ENCODE assay signal across 18 cellular contexts in the genomic region with DNA sequence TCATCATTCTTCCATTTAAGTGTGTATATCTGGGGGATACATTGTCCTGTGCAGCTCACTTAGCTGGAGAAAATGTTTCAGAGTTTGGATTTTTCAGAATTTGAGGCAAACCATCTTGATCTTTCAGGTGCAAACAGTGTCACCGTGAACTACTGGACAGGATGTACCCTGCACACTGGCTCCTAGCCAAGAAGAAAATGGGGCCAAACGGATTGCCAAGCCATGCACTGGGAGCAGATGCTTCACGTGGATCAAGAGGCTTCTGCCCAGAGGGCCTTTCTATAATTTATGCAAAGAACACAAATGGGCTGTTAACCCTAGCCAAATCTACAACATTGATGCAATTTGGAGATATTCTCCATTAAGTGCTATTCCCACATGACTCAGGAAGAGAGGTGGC.
"Had no signal": no experiment of that assay in that cellular context is flagged by ENCODE, and none has a peak within 500 bp of the region (broad histone marks: within the 10 kb centered on the region; RNA-seq: fewer than 3 reads in every experiment).

No MANE protein-coding gene starts in this region.

- H3K4me3 ChIP-seq: body of pancreas, dorsolateral prefrontal cortex, neural progenitor cell, right atrium auricular region had no signal

- H3K4me1 ChIP-seq: body of pancreas, neural progenitor cell, right atrium auricular region had no signal

- H3K36me3 ChIP-seq: neural progenitor cell, right atrium auricular region had no signal

- DNase-seq: activated CD4-positive, alpha-beta T cell treated with anti-CD3 and anti-CD28 coated beads, Interleukin-2, amount 10 ng/mL, durations not matched to agents 7 days and 5 days; activated CD8-positive, alpha-beta T cell treated with anti-CD3 and anti-CD28 coated beads, Interleukin-2, amount 10 ng/mL, durations not matched to agents 7 days and 5 days; activated naive CD4-positive, alpha-beta T cell treated with anti-CD3 and anti-CD28 coated beads for 36 hours; activated T-cell treated with anti-CD3 and anti-CD28 coated beads, Interleukin-2, amount 50 U/mL, for 4 hours; hippocampal formation; left cardiac atrium; mesendoderm; naive thymus-derived CD4-positive, alpha-beta T cell; stimulated activated CD4-positive, alpha-beta T cell treated with anti-CD3 and anti-CD28 coated beads, Interleukin-12 subunit alpha, Interleukin-12 subunit beta, amount 100 ng/mL, for 4 hours; stimulated activated CD4-positive, alpha-beta T cell treated with anti-CD3 and anti-CD28 coated beads, Interleukin-1b, Interleukin-23, amount 100 ng/mL, for 48 hours; stimulated activated CD8-positive, alpha-beta memory T cell treated with anti-CD3 and anti-CD28 coated beads, Interleukin-4, amount 100 ng/mL, for 48 hours; stimulated activated naive CD4-positive, alpha-beta T cell had no signal

- H3K27ac ChIP-seq: body of pancreas, dorsolateral prefrontal cortex, neural progenitor cell, right atrium auricular region had no signal

- FAIRE-seq: colon, islet of Langerhans had no signal

- H3K9me3 ChIP-seq: body of pancreas, right atrium auricular region had no signal

- H3K27me3 ChIP-seq: body of pancreas, dorsolateral prefrontal cortex, neural progenitor cell, right atrium auricular region had no signal
